13 cellular contexts compared by ENCODE assay signal in the genomic region with DNA sequence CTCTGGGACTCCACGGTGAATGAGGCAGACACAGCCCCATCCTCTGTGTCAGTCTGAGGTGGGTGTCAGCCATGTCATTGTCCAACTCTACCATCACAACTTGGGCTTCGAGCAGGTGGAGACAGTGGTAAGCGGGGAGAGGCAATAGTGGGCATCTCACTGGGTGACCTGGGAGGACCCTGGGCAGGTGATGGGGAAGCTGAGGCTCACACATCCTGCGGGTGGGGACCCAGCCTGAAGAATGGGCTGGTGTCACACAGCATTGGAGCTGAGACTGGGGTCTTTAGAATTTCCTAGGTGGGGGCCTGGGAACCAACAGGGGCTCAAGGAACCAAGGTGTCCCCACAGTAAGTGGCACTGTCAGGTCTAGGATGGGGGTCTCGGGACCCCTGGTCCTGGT. TPM values are rescaled to one million over a fixed set of nuclear protein-coding genes. Genes with fewer than 3 reads are reported as not detected.
A peak's percentile ranks its signal among the peaks of the same experiment; 100 is the strongest.
DNase-seq lines count a peak whose midpoint lies in the region; ATAC-seq and TF ChIP-seq lines count a peak whose summit lies in the region.
"Had no signal": no experiment of that assay in that cellular context is flagged by ENCODE, and none has a peak within 500 bp of the region (broad histone marks: within the 10 kb centered on the region; RNA-seq: fewer than 3 reads in every experiment).

No MANE protein-coding gene starts in this region.

- no peaks in the 10 kb centered on the region for H3K27me3 Mint-ChIP-seq in activated naive CD8-positive, alpha-beta T cell treated with anti-CD3 and anti-CD28 coated beads, Interleukin-2, amount 10 ng/mL, durations not matched to agents 7 days and 5 days
- H3K27me3 Mint-ChIP-seq in activated naive CD8-positive, alpha-beta T cell treated with anti-CD3 and anti-CD28 coated beads, Interleukin-2, amount 50 U/mL, for 24 hours: no peaks in the 10 kb centered on the region
- H3K27me3 Mint-ChIP-seq in endothelial cell (ENCODE audit: unreplicated experiment) (peaks cover 4% of the 10 kb centered on the region), osteocyte (ENCODE audit: unreplicated experiment) (no peaks in the 10 kb centered on the region)
- no peaks in the 10 kb centered on the region for H3K27me3 Mint-ChIP-seq in activated naive CD4-positive, alpha-beta T cell treated with anti-CD3 and anti-CD28 coated beads for 36 hours (ENCODE audit: low read depth)

- peak overlapping the region; percentile 48 for H3K27ac Mint-ChIP-seq in activated naive CD8-positive, alpha-beta T cell treated with anti-CD3 and anti-CD28 coated beads, Interleukin-2, amount 10 ng/mL, durations not matched to agents 7 days and 5 days
- no peak overlapping the region for H3K27ac Mint-ChIP-seq in activated naive CD8-positive, alpha-beta T cell treated with anti-CD3 and anti-CD28 coated beads, Interleukin-2, amount 50 U/mL, for 24 hours
- peak overlapping the region; percentile 22 for H3K27ac Mint-ChIP-seq in endothelial cell (ENCODE audit: unreplicated experiment)
- peak overlapping the region; percentile 47 for H3K27ac Mint-ChIP-seq in osteocyte (ENCODE audit: unreplicated experiment)
- H3K27ac Mint-ChIP-seq in activated naive CD4-positive, alpha-beta T cell treated with anti-CD3 and anti-CD28 coated beads for 36 hours: no peak overlapping the region

- no peak overlapping the region for H3K4me3 Mint-ChIP-seq in activated naive CD8-positive, alpha-beta T cell treated with anti-CD3 and anti-CD28 coated beads, Interleukin-2, amount 10 ng/mL, durations not matched to agents 7 days and 5 days
- H3K4me3 Mint-ChIP-seq in activated naive CD8-positive, alpha-beta T cell treated with anti-CD3 and anti-CD28 coated beads, Interleukin-2, amount 50 U/mL, for 24 hours: no peak overlapping the region
- H3K4me3 Mint-ChIP-seq in endothelial cell (ENCODE audit: unreplicated experiment): no peak overlapping the region
- H3K4me3 Mint-ChIP-seq in osteocyte (ENCODE audit: unreplicated experiment): no peak overlapping the region
- no peak overlapping the region for H3K4me3 Mint-ChIP-seq in activated naive CD4-positive, alpha-beta T cell treated with anti-CD3 and anti-CD28 coated beads for 36 hours

- CTCF ChIA-PET in activated naive CD4-positive, alpha-beta T cell treated with anti-CD3 and anti-CD28 coated beads for 36 hours (lab: Charles Lee): no interaction called here

- TF ChIP-seq CTCF in endothelial cell (IDR thresholded peaks at IDR 0.05; ENCODE audit: unreplicated experiment): no peak
- TF ChIP-seq CTCF in osteocyte (IDR thresholded peaks at IDR 0.05): no peak

- POLR2A ChIA-PET in activated naive CD8-positive, alpha-beta T cell treated with anti-CD3 and anti-CD28 coated beads, Interleukin-2, amount 10 ng/mL, durations not matched to agents 7 days and 5 days (lab: Charles Lee): no interaction called here

- DNase-seq in activated naive CD8-positive, alpha-beta T cell treated with anti-CD3 and anti-CD28 coated beads, Interleukin-2, amount 10 ng/mL, durations not matched to agents 7 days and 5 days: no peak
- no peak for DNase-seq in activated naive CD8-positive, alpha-beta T cell treated with anti-CD3 and anti-CD28 coated beads, Interleukin-2, amount 50 U/mL, for 24 hours
- DNase-seq in endothelial cell (ENCODE audit: low spot score) (no peak), osteocyte (ENCODE audit: extremely low spot score, unreplicated experiment) (no peak), AG08396 (ENCODE audit: low spot score) (no peak), D341Med (ENCODE audit: low spot score) (no peak), iPS-NIHi7 (ENCODE audit: extremely low spot score) (no peak)
- no peak for DNase-seq in activated naive CD4-positive, alpha-beta T cell treated with anti-CD3 and anti-CD28 coated beads for 36 hours
- DNase-seq: AML-193, DMS 273 treated with DMSO at 0.1 percent for 48 hours had no signal

- H3K4me1 Mint-ChIP-seq in activated naive CD8-positive, alpha-beta T cell treated with anti-CD3 and anti-CD28 coated beads, Interleukin-2, amount 10 ng/mL, durations not matched to agents 7 days and 5 days: peaks cover 12% of the 10 kb centered on the region
- H3K4me1 Mint-ChIP-seq in activated naive CD8-positive, alpha-beta T cell treated with anti-CD3 and anti-CD28 coated beads, Interleukin-2, amount 50 U/mL, for 24 hours: peaks cover 7% of the 10 kb centered on the region
- H3K4me1 Mint-ChIP-seq in endothelial cell (ENCODE audit: unreplicated experiment): no peaks in the 10 kb centered on the region
- H3K4me1 Mint-ChIP-seq in osteocyte (ENCODE audit: unreplicated experiment): peaks cover 52% of the 10 kb centered on the region
- peaks cover 3% of the 10 kb centered on the region for H3K4me1 Mint-ChIP-seq in activated naive CD4-positive, alpha-beta T cell treated with anti-CD3 and anti-CD28 coated beads for 36 hours (ENCODE audit: low read depth)

- H3K9me3 Mint-ChIP-seq in activated naive CD8-positive, alpha-beta T cell treated with anti-CD3 and anti-CD28 coated beads, Interleukin-2, amount 10 ng/mL, durations not matched to agents 7 days and 5 days: no peaks in the 10 kb centered on the region
- H3K9me3 Mint-ChIP-seq in activated naive CD8-positive, alpha-beta T cell treated with anti-CD3 and anti-CD28 coated beads, Interleukin-2, amount 50 U/mL, for 24 hours: no peaks in the 10 kb centered on the region
- H3K9me3 Mint-ChIP-seq in endothelial cell (ENCODE audit: unreplicated experiment) (no peaks in the 10 kb centered on the region), osteocyte (ENCODE audit: unreplicated experiment) (no peaks in the 10 kb centered on the region)
- H3K9me3 Mint-ChIP-seq in activated naive CD4-positive, alpha-beta T cell treated with anti-CD3 and anti-CD28 coated beads for 36 hours: no peaks in the 10 kb centered on the region

- H3K36me3 Mint-ChIP-seq in activated naive CD8-positive, alpha-beta T cell treated with anti-CD3 and anti-CD28 coated beads, Interleukin-2, amount 10 ng/mL, durations not matched to agents 7 days and 5 days: no peaks in the 10 kb centered on the region
- no peaks in the 10 kb centered on the region for H3K36me3 Mint-ChIP-seq in activated naive CD8-positive, alpha-beta T cell treated with anti-CD3 and anti-CD28 coated beads, Interleukin-2, amount 50 U/mL, for 24 hours (ENCODE audit: low read depth)
- H3K36me3 Mint-ChIP-seq in endothelial cell (ENCODE audit: low read depth, unreplicated experiment): peaks cover under 1% of the 10 kb centered on the region
- peaks cover 3% of the 10 kb centered on the region for H3K36me3 Mint-ChIP-seq in osteocyte (ENCODE audit: unreplicated experiment)
- no peaks in the 10 kb centered on the region for H3K36me3 Mint-ChIP-seq in activated naive CD4-positive, alpha-beta T cell treated with anti-CD3 and anti-CD28 coated beads for 36 hours (ENCODE audit: low read depth)

- no peak for ATAC-seq in activated naive CD8-positive, alpha-beta T cell treated with anti-CD3 and anti-CD28 coated beads, Interleukin-2, amount 10 ng/mL, durations not matched to agents 7 days and 5 days (ENCODE audit: low read depth)
- ATAC-seq in activated naive CD8-positive, alpha-beta T cell treated with anti-CD3 and anti-CD28 coated beads, Interleukin-2, amount 50 U/mL, for 24 hours: no peak
- ATAC-seq: HCT116 had no signal

- intact Hi-C loops in activated naive CD4-positive, alpha-beta T cell treated with anti-CD3 and anti-CD28 coated beads for 36 hours (cut with micrococcal nuclease): no loop called here

RNA-seq across cellular contexts. Expression of gene SMARCB1, which starts 7.0 kb away (rescaled TPM):
- 10 to 100 TPM; 81.2 to 82.8 TPM for total RNA-seq in activated naive CD8-positive, alpha-beta T cell treated with anti-CD3 and anti-CD28 coated beads, Interleukin-2, amount 10 ng/mL, durations not matched to agents 7 days and 5 days
- total RNA-seq in endothelial cell (ENCODE audit: unreplicated experiment): 105 TPM
- total RNA-seq in osteocyte: 126 and 127 TPM in 2 replicates
- 10 to 100 TPM; 75.3 to 89.1 TPM for total RNA-seq in activated naive CD4-positive, alpha-beta T cell treated with anti-CD3 and anti-CD28 coated beads for 36 hours

RNA-seq across cellular contexts. Expression of gene MMP11, which starts 7.1 kb away (rescaled TPM):
- total RNA-seq in activated naive CD8-positive, alpha-beta T cell treated with anti-CD3 and anti-CD28 coated beads, Interleukin-2, amount 10 ng/mL, durations not matched to agents 7 days and 5 days: 1 to 10 TPM; 2.1 to 2.4 TPM
- total RNA-seq in endothelial cell (ENCODE audit: unreplicated experiment) (3.4 TPM), osteocyte (72.5 and 76.5 TPM in 2 replicates)
- under 1 TPM; 0.43 to 0.47 TPM for total RNA-seq in activated naive CD4-positive, alpha-beta T cell treated with anti-CD3 and anti-CD28 coated beads for 36 hours
- total RNA-seq: HT1080 had no signal

RNA-seq across cellular contexts. Expression of gene CHCHD10, which starts 12.0 kb away (rescaled TPM):
- total RNA-seq in activated naive CD8-positive, alpha-beta T cell treated with anti-CD3 and anti-CD28 coated beads, Interleukin-2, amount 10 ng/mL, durations not matched to agents 7 days and 5 days: 100 to 1,000 TPM in 1 of 2 experiments, 10 to 100 TPM in 1; 99.8 to 111 TPM
- total RNA-seq in endothelial cell (ENCODE audit: unreplicated experiment) (55.8 TPM), osteocyte (30.6 and 34.0 TPM in 2 replicates)
- total RNA-seq in activated naive CD4-positive, alpha-beta T cell treated with anti-CD3 and anti-CD28 coated beads for 36 hours: 100 to 1,000 TPM; 190 to 191 TPM
- total RNA-seq: HT1080 had no signal

RNA-seq across cellular contexts. Expression of gene C22orf15, which starts 16.9 kb away (rescaled TPM):
- 1 to 10 TPM; 2.1 to 2.9 TPM for total RNA-seq in activated naive CD8-positive, alpha-beta T cell treated with anti-CD3 and anti-CD28 coated beads, Interleukin-2, amount 10 ng/mL, durations not matched to agents 7 days and 5 days
- total RNA-seq in endothelial cell (ENCODE audit: unreplicated experiment) (2.0 TPM), osteocyte (not detected in 2 replicates)
- 1 to 10 TPM; 1.1 to 1.4 TPM for total RNA-seq in activated naive CD4-positive, alpha-beta T cell treated with anti-CD3 and anti-CD28 coated beads for 36 hours
- total RNA-seq: Daoy had no signal

RNA-seq across cellular contexts. Expression of gene VPREB3, which starts 25.5 kb away (rescaled TPM):
- total RNA-seq in activated naive CD8-positive, alpha-beta T cell treated with anti-CD3 and anti-CD28 coated beads, Interleukin-2, amount 10 ng/mL, durations not matched to agents 7 days and 5 days: not detected
- not detected for total RNA-seq in endothelial cell (ENCODE audit: unreplicated experiment)
- total RNA-seq in osteocyte: not detected in 2 replicates
- not detected for total RNA-seq in activated naive CD4-positive, alpha-beta T cell treated with anti-CD3 and anti-CD28 coated beads for 36 hours
- total RNA-seq: Daoy, HT1080 had no signal

Comparison
In these comparisons a context has a peak if more than half of its experiments do, and no peak if none do; other contexts are left out.
1. H3K27ac Mint-ChIP-seq: peak in activated naive CD8-positive, alpha-beta T cell treated with anti-CD3 and anti-CD28 coated beads, Interleukin-2, amount 10 ng/mL, durations not matched to agents 7 days and 5 days (single experiment), endothelial cell (single experiment) and osteocyte (single experiment); none in activated naive CD8-positive, alpha-beta T cell treated with anti-CD3 and anti-CD28 coated beads, Interleukin-2, amount 50 U/mL, for 24 hours (single experiment) and activated naive CD4-positive, alpha-beta T cell treated with anti-CD3 and anti-CD28 coated beads for 36 hours (single experiment).
2. RNA of gene MMP11, which starts 7.1 kb away (total RNA-seq): 72.5 to 76.5 TPM in osteocyte; 3.4 TPM in endothelial cell (single experiment), 2.1 to 2.4 TPM in activated naive CD8-positive, alpha-beta T cell treated with anti-CD3 and anti-CD28 coated beads, Interleukin-2, amount 10 ng/mL, durations not matched to agents 7 days and 5 days and 0.43 to 0.47 TPM in activated naive CD4-positive, alpha-beta T cell treated with anti-CD3 and anti-CD28 coated beads for 36 hours; every median in the first group is over 10 times any median in the second.